ENCODE assay signal across 16 cellular contexts in the genomic region with DNA sequence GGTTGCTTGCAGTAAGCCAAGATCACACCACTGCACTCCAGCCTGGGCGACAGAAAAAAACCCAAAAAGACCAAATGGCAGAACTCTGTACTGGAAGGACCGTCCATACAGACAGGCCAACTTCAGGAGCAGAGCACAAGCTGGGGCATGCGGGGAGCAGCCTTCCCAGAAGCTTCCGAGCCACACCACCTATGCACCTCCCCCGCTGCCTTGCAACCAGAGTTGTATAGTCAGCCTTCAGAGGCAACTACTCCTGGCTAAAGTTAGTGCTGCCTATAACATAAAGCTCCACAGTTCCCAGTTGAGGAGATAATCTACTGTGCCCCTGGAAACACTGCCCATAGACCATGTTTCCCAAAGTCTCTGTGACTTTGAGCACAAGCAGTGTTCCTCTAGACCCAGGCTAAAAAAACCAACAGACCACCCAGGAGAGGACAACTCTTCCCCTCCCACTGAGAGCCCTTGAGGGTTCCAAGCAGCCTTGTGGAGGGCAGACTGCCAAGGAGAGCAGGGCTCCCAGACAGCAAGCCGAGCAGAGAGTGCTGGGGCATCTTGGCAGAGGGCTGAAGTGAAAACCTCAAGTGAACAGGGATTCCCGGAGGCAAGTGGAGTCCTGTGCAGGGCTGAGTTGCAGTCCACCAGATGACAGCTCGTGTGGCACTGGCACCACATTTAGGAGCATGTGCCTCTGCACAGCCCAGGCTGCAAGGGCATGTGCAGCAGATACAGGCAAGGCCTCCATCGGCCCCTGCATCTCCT. TPM values are rescaled to one million over a fixed set of nuclear protein-coding genes. Genes with fewer than 3 reads are reported as not detected.
DNase-seq lines count a peak whose midpoint lies in the region; ATAC-seq and TF ChIP-seq lines count a peak whose summit lies in the region.
"Had no signal": no experiment of that assay in that cellular context is flagged by ENCODE, and none has a peak within 500 bp of the region (broad histone marks: within the 10 kb centered on the region; RNA-seq: fewer than 3 reads in every experiment).

No MANE protein-coding gene starts in this region.

- CTCF ChIA-PET in RWPE1 (lab: Yijun Ruan, JAX) = no interaction called here

- peaks cover 19% of the 10 kb centered on the region for H3K36me3 Mint-ChIP-seq in chondrocyte (ENCODE audit: low read depth)

- H3K4me3 ChIP-seq in fibroblast of the aortic adventitia (ENCODE audit: low read depth, low read length) = no peak overlapping the region
- H3K4me3 ChIP-seq: spleen had no signal

- no peak for TF ChIP-seq CTCF in RWPE1 (conservative IDR thresholded peaks at IDR 0.05; ENCODE audit: low read depth)
- TF ChIP-seq CTCF in fibroblast of the aortic adventitia (IDR thresholded peaks at IDR 0.05; ENCODE audit: insufficient read depth, low read length) = no peak
- no peak for TF ChIP-seq CTCF in chondrocyte (IDR thresholded peaks at IDR 0.05)

- no peak for ATAC-seq in HG03354 (IDR thresholded peaks at IDR 0.05; ENCODE audit: poor library complexity, severe bottlenecking, unreplicated experiment)
- ATAC-seq: activated CD8-positive, alpha-beta memory T cell treated with anti-CD3 and anti-CD28 coated beads, Interleukin-2, amount 10 ng/mL, durations not matched to agents 7 days and 5 days; T-cell had no signal

- DNase-seq in Ammon's horn (ENCODE audit: low spot score) (peak; percentile 53), RWPE1 (ENCODE audit: low spot score) (no peak), fibroblast of the aortic adventitia (ENCODE audit: low read depth) (peak; percentile 39), mucosa of gallbladder (ENCODE audit: low spot score) (peak; percentile 37), D341Med (ENCODE audit: low spot score) (no peak), chondrocyte (ENCODE audit: low spot score) (no peak)
- no peak for DNase-seq in stimulated activated CD4-positive, alpha-beta T cell treated with anti-CD3 and anti-CD28 coated beads, Interleukin-2, amount 100 ng/mL, for 24 hours
- DNase-seq: activated CD8-positive, alpha-beta memory T cell treated with anti-CD3 and anti-CD28 coated beads, Interleukin-2, amount 10 ng/mL, durations not matched to agents 7 days and 5 days; activated naive CD4-positive, alpha-beta T cell treated with Interleukin-2 at 50 U/mL for 16 hours; DMS53; H7; NCI-H187; NCI-H510A treated with DMSO at 0.1 percent for 48 hours; spleen; T-cell had no signal

- POLR2A ChIA-PET in RWPE1 (lab: Yijun Ruan, JAX; ENCODE audit: low non-redundant PET) = no interaction called here

- H3K9me3 Mint-ChIP-seq in chondrocyte (ENCODE audit: low read depth) = no peaks in the 10 kb centered on the region
- H3K9me3 Mint-ChIP-seq: T-cell had no signal

- H3K4me3 Mint-ChIP-seq in chondrocyte (ENCODE audit: unreplicated experiment) = no peak overlapping the region
- H3K4me3 Mint-ChIP-seq: activated CD8-positive, alpha-beta memory T cell treated with anti-CD3 and anti-CD28 coated beads, Interleukin-2, amount 10 ng/mL, durations not matched to agents 7 days and 5 days; T-cell had no signal

- no peak overlapping the region for H3K27ac Mint-ChIP-seq in chondrocyte (ENCODE audit: unreplicated experiment)
- H3K27ac Mint-ChIP-seq: activated CD8-positive, alpha-beta memory T cell treated with anti-CD3 and anti-CD28 coated beads, Interleukin-2, amount 10 ng/mL, durations not matched to agents 7 days and 5 days had no signal

- peaks cover 34% of the 10 kb centered on the region for H3K4me1 Mint-ChIP-seq in chondrocyte (ENCODE audit: low read depth)

- no peaks in the 10 kb centered on the region for H3K27me3 Mint-ChIP-seq in chondrocyte (ENCODE audit: low read depth)
- H3K27me3 Mint-ChIP-seq: activated CD8-positive, alpha-beta memory T cell treated with anti-CD3 and anti-CD28 coated beads, Interleukin-2, amount 10 ng/mL, durations not matched to agents 7 days and 5 days; T-cell had no signal

- H3K27ac ChIP-seq in RWPE1 = peak overlapping the region; percentile 60
- H3K27ac ChIP-seq: spleen had no signal

RNA-seq across cellular contexts. Expression of a gene that starts 6.8 kb away (rescaled TPM):
- total RNA-seq in fibroblast of the aortic adventitia (ENCODE audit: low replicate concordance) (3.5 and 7.0 TPM in 2 replicates), mucosa of gallbladder (7.2 TPM), chondrocyte (5.1 to 7.2 TPM (median 7.1 TPM) in 3 replicates)

RNA-seq across cellular contexts. Expression of a gene that starts 32.7 kb away (rescaled TPM):
- total RNA-seq in fibroblast of the aortic adventitia (ENCODE audit: low replicate concordance) = 7.8 and 11.3 TPM in 2 replicates
- 104 TPM for total RNA-seq in mucosa of gallbladder
- total RNA-seq in chondrocyte = 75.3 to 173 TPM (median 171 TPM) in 3 replicates

Comparison
In these comparisons a context has a peak if more than half of its experiments do, and no peak if none do; other contexts are left out.
1. DNase-seq: peak in Ammon's horn (single experiment), fibroblast of the aortic adventitia (single experiment) and mucosa of gallbladder (single experiment); none in RWPE1 (single experiment), D341Med (single experiment), stimulated activated CD4-positive, alpha-beta T cell treated with anti-CD3 and anti-CD28 coated beads, Interleukin-2, amount 100 ng/mL, for 24 hours (0 of 2) and chondrocyte (single experiment).